8 cellular contexts compared by ENCODE assay signal in the genomic region with DNA sequence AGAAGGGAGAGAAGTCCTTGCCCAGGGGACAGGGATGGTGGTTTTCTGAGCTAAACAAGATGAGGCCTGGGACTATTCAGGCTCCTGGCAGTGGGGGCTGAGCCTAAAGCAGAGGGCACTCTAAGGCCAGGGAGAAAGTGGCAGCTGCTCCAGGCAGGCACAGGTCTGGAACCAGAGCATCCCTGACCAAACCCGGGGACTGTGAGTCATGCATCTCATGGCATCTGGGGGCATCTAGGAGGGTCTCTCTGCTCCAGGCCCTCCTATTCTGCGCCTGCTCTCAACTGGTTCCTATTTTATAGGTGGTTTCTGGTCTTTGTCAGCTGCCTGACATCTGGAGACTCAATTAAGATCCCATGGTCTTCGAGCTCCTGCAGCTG. TPM values are rescaled to one million over a fixed set of nuclear protein-coding genes. Genes with fewer than 3 reads are reported as not detected.
DNase-seq lines count a peak whose midpoint lies in the region; ATAC-seq, FAIRE-seq and TF ChIP-seq lines count a peak whose summit lies in the region.

No MANE protein-coding gene starts in this region.

- no peaks in the 10 kb centered on the region for H3K9me3 Mint-ChIP-seq in activated naive CD4-positive, alpha-beta T cell treated with anti-CD3 and anti-CD28 coated beads for 36 hours

- peak overlapping the region in 2 of 3 experiments; percentile 22 to 23 for H3K4me3 ChIP-seq in keratinocyte (ENCODE audit: control insufficient read depth in 2 of 3, extremely low read depth in 1 of 3, insufficient read depth in 2 of 3, low read depth in 1 of 3, low read length in 3 of 3)
- H3K4me3 ChIP-seq in upper lobe of left lung = no peak overlapping the region

- H3K4me1 Mint-ChIP-seq in activated naive CD4-positive, alpha-beta T cell treated with anti-CD3 and anti-CD28 coated beads for 36 hours (ENCODE audit: low read depth) = peaks cover 15% of the 10 kb centered on the region
- peaks cover 36% of the 10 kb centered on the region for H3K4me1 Mint-ChIP-seq in T-helper 17 cell

- DNase-seq in activated naive CD4-positive, alpha-beta T cell treated with anti-CD3 and anti-CD28 coated beads for 36 hours = no peak
- DNase-seq in activated naive CD4-positive, alpha-beta T cell treated with anti-CD3 and anti-CD28 coated beads, Interleukin-2, amount 50 U/mL, for 16 hours = no peak
- DNase-seq in T-helper 17 cell (no peak), keratinocyte (ENCODE audit: low read depth, low spot score) (no peak), upper lobe of left lung (no peak), NCI-H2081 (lab: John Stamatoyannopoulos, UW) (no peak), superior temporal gyrus (ENCODE audit: extremely low spot score) (no peak)

- H3K4me1 ChIP-seq in keratinocyte (ENCODE audit: control insufficient read depth, extremely low read depth, insufficient read depth, low read length) (peaks cover 27% of the 10 kb centered on the region), upper lobe of left lung (peaks cover 14 to 54% (median 24%) of the 10 kb centered on the region in 4 donors)

- peak overlapping the region; percentile 90 for H2AFZ ChIP-seq in keratinocyte (ENCODE audit: control insufficient read depth, low read length)

- peak overlapping the region; percentile 78 for H3K9ac ChIP-seq in keratinocyte (ENCODE audit: control insufficient read depth, extremely low read depth, insufficient read depth, low read length)

- peak overlapping the region; percentile 71 for H3K4me3 Mint-ChIP-seq in activated naive CD4-positive, alpha-beta T cell treated with anti-CD3 and anti-CD28 coated beads for 36 hours
- H3K4me3 Mint-ChIP-seq in T-helper 17 cell = peak overlapping the region; percentile 83

- TF ChIP-seq EP300 in upper lobe of left lung (IDR thresholded peaks at IDR 0.05) = no peak

- H3K9me3 ChIP-seq in T-helper 17 cell (ENCODE audit: control insufficient read depth, low read length, poor library complexity, severe bottlenecking) = no peaks in the 10 kb centered on the region
- H3K9me3 ChIP-seq in keratinocyte (ENCODE audit: control insufficient read depth, low read depth, low read length) = no peaks in the 10 kb centered on the region
- H3K9me3 ChIP-seq in upper lobe of left lung = no peaks in the 10 kb centered on the region

- no peaks in the 10 kb centered on the region for H3K36me3 ChIP-seq in keratinocyte (ENCODE audit: control insufficient read depth in 2 of 2, extremely low read depth in 1 of 2, insufficient read depth in 2 of 2, low read length in 2 of 2)
- peaks cover 0 to 19% (median 3%) of the 10 kb centered on the region in 4 donors for H3K36me3 ChIP-seq in upper lobe of left lung

- no peaks in the 10 kb centered on the region for H3K36me3 Mint-ChIP-seq in activated naive CD4-positive, alpha-beta T cell treated with anti-CD3 and anti-CD28 coated beads for 36 hours (ENCODE audit: low read depth)
- no peaks in the 10 kb centered on the region for H3K36me3 Mint-ChIP-seq in T-helper 17 cell (ENCODE audit: low read depth)

- no peaks in the 10 kb centered on the region for H4K20me1 ChIP-seq in keratinocyte (ENCODE audit: control insufficient read depth, extremely low read depth, insufficient read depth, low read length)

- intact Hi-C loops in activated naive CD4-positive, alpha-beta T cell treated with anti-CD3 and anti-CD28 coated beads for 36 hours (cut with micrococcal nuclease) = loop anchor here (1.0 kb wide), 2 partner anchors 22 to 273 kb away; no protein-coding TSS in a partner anchor

- H3K9me1 ChIP-seq in keratinocyte (ENCODE audit: control insufficient read depth, extremely low read depth, insufficient read depth, low read length) = no peaks in the 10 kb centered on the region

- WGBS in upper lobe of left lung, 2 donors = 44 to 80% methylated on average over 1 to 3 of the region's 3 CpGs

- H3K27me3 ChIP-seq in keratinocyte (ENCODE audit: control insufficient read depth, extremely low read depth, insufficient read depth, low read length) = no peaks in the 10 kb centered on the region
- no peaks in the 10 kb centered on the region for H3K27me3 ChIP-seq in upper lobe of left lung

- TF ChIP-seq POLR2A in upper lobe of left lung (IDR thresholded peaks at IDR 0.05) = no peak

- H3K27ac ChIP-seq in keratinocyte (ENCODE audit: control insufficient read depth, insufficient read depth, low read length) = peak overlapping the region; percentile 79
- H3K27ac ChIP-seq in upper lobe of left lung = peak overlapping the region; percentile 55 to 81 (median 68)

- H3K79me2 ChIP-seq in keratinocyte (ENCODE audit: control insufficient read depth, insufficient read depth, low read length) = no peaks in the 10 kb centered on the region

- FAIRE-seq in keratinocyte (lab: Jason Lieb, UNC) = no peak

- CTCF ChIA-PET in activated naive CD4-positive, alpha-beta T cell treated with anti-CD3 and anti-CD28 coated beads for 36 hours (lab: Charles Lee) = interaction anchor here (1.2 to 2.3 kb wide), 4 partner anchors 19 to 112 kb away, joined by 3 to 9 read pairs (median 6); no protein-coding TSS in a partner anchor

- ATAC-seq in T-helper 17 cell (no peak), upper lobe of left lung (ENCODE audit: low FRiP score in 2 of 2) (peak in 1 of 2 donors; percentile 1), GM18868 (IDR thresholded peaks at IDR 0.05; ENCODE audit: unreplicated experiment) (no peak)

- dilution Hi-C loops in keratinocyte (cut with MboI; ENCODE audit: extremely low pct_ligation_motif_present, low sequenced_read_pairs) = no loop called here

- no peak for TF ChIP-seq CTCF in keratinocyte (optimal IDR thresholded peaks at IDR 0.05 in 1 of 3, IDR thresholded peaks at IDR 0.05 in 1 of 3, conservative IDR thresholded peaks at IDR 0.05 in 1 of 3; ENCODE audit: extremely low read depth in 1 of 3, insufficient read depth in 2 of 3, low read length in 3 of 3)
- TF ChIP-seq CTCF in upper lobe of left lung (IDR thresholded peaks at IDR 0.05) = no peak

- H3K27ac Mint-ChIP-seq in activated naive CD4-positive, alpha-beta T cell treated with anti-CD3 and anti-CD28 coated beads for 36 hours = peak overlapping the region; percentile 73
- H3K27ac Mint-ChIP-seq in T-helper 17 cell = peak overlapping the region; percentile 86

- peaks cover 11% of the 10 kb centered on the region for H3K27me3 Mint-ChIP-seq in activated naive CD4-positive, alpha-beta T cell treated with anti-CD3 and anti-CD28 coated beads for 36 hours (ENCODE audit: low read depth)
- peaks cover 18% of the 10 kb centered on the region for H3K27me3 Mint-ChIP-seq in T-helper 17 cell

- H3K4me2 ChIP-seq in keratinocyte (ENCODE audit: control insufficient read depth, extremely low read depth, insufficient read depth, low read depth, low read length) = peak overlapping the region; percentile 42

RNA-seq across cellular contexts. Expression of a gene that starts 11.6 kb away (rescaled TPM):
- 1 to 10 TPM; 1.9 to 3.4 TPM for total RNA-seq in activated naive CD4-positive, alpha-beta T cell treated with anti-CD3 and anti-CD28 coated beads for 36 hours
- under 1 TPM in 1 of 2 donors, not detected in 1; 0.70 TPM for total RNA-seq in T-helper 17 cell
- polyA plus RNA-seq in keratinocyte = 112 to 224 TPM (median 117 TPM) in 3 replicates
- polyA plus RNA-seq in keratinocyte (2011; ENCODE audit: low read depth) = 24.1 TPM
- 212 and 224 TPM in 2 replicates for polyA plus RNA-seq in keratinocyte (2011; cell fraction: cytosol; rRNA removed)
- 226 and 228 TPM in 2 replicates for polyA plus RNA-seq in keratinocyte (2011; cell fraction: nucleus; rRNA removed)
- polyA plus RNA-seq in keratinocyte (2012; ENCODE audit: low replicate concordance) = 12.2 and 287 TPM in 2 replicates
- 128 to 386 TPM (median 130 TPM) in 3 replicates for polyA minus RNA-seq in keratinocyte
- 274 TPM for polyA minus RNA-seq in keratinocyte (2011; cell fraction: cytosol; rRNA and poly(A)+ RNA removed)
- 101 and 129 TPM in 2 replicates for polyA minus RNA-seq in keratinocyte (2011; cell fraction: nucleus; rRNA and poly(A)+ RNA removed)
- 1,000 to 10,000 TPM in 2 of 6 donors, 100 to 1,000 TPM in 4; 247 to 1,279 (median 821) TPM for total RNA-seq in upper lobe of left lung

RNA-seq across cellular contexts. Expression of a gene that starts 29.8 kb away (rescaled TPM):
- total RNA-seq in activated naive CD4-positive, alpha-beta T cell treated with anti-CD3 and anti-CD28 coated beads for 36 hours = under 1 TPM in 1 of 2 experiments, not detected in 1; 0.15 TPM
- total RNA-seq in T-helper 17 cell (under 1 TPM in 1 of 2 donors, not detected in 1; 0.21 TPM), upper lobe of left lung (1 to 10 TPM in 2 of 6 donors, under 1 TPM in 2, not detected in 2; 0.30 to 1.5 (median 0.93) TPM)
- 0.03 TPM in 1 of 3 replicates, not detected in the others for polyA plus RNA-seq in keratinocyte
- polyA plus RNA-seq in keratinocyte (2011; ENCODE audit: low read depth) = not detected
- not detected in 2 replicates for polyA plus RNA-seq in keratinocyte (2011; cell fraction: cytosol; rRNA removed)
- not detected in 2 replicates for polyA plus RNA-seq in keratinocyte (2011; cell fraction: nucleus; rRNA removed)
- 0.20 TPM in 1 of 2 replicates, not detected in the other for polyA plus RNA-seq in keratinocyte (2012; ENCODE audit: low replicate concordance)
- polyA minus RNA-seq in keratinocyte = not detected in 3 replicates
- polyA minus RNA-seq in keratinocyte (2011; cell fraction: cytosol; rRNA and poly(A)+ RNA removed) = not detected
- polyA minus RNA-seq in keratinocyte (2011; cell fraction: nucleus; rRNA and poly(A)+ RNA removed) = not detected in 2 replicates

RNA-seq across cellular contexts. Expression of a gene that starts 46.7 kb away (rescaled TPM):
- not detected for total RNA-seq in activated naive CD4-positive, alpha-beta T cell treated with anti-CD3 and anti-CD28 coated beads for 36 hours
- total RNA-seq in T-helper 17 cell (not detected), upper lobe of left lung (1 to 10 TPM in 1 of 6 donors, under 1 TPM in 3, not detected in 2; 0.39 to 1.4 (median 0.52) TPM)
- polyA plus RNA-seq in keratinocyte = 0.03 to 0.15 TPM in 2 of 3 replicates, not detected in the other
- 0.96 TPM for polyA plus RNA-seq in keratinocyte (2011; ENCODE audit: low read depth)
- 0.04 and 0.05 TPM in 2 replicates for polyA plus RNA-seq in keratinocyte (2011; cell fraction: cytosol; rRNA removed)
- 0.09 TPM in 1 of 2 replicates, not detected in the other for polyA plus RNA-seq in keratinocyte (2011; cell fraction: nucleus; rRNA removed)
- 0.09 and 0.95 TPM in 2 replicates for polyA plus RNA-seq in keratinocyte (2012; ENCODE audit: low replicate concordance)
- 0.20 TPM in 1 of 3 replicates, not detected in the others for polyA minus RNA-seq in keratinocyte
- not detected for polyA minus RNA-seq in keratinocyte (2011; cell fraction: cytosol; rRNA and poly(A)+ RNA removed)
- polyA minus RNA-seq in keratinocyte (2011; cell fraction: nucleus; rRNA and poly(A)+ RNA removed) = not detected in 2 replicates

RNA-seq across cellular contexts. Expression of a gene that starts 52.8 kb away (rescaled TPM):
- total RNA-seq in activated naive CD4-positive, alpha-beta T cell treated with anti-CD3 and anti-CD28 coated beads for 36 hours = not detected
- total RNA-seq in T-helper 17 cell = not detected
- 3.3 to 7.2 TPM (median 4.1 TPM) in 3 replicates for polyA plus RNA-seq in keratinocyte
- polyA plus RNA-seq in keratinocyte (2011; ENCODE audit: low read depth) = 109 TPM
- 4.2 and 7.4 TPM in 2 replicates for polyA plus RNA-seq in keratinocyte (2011; cell fraction: cytosol; rRNA removed)
- polyA plus RNA-seq in keratinocyte (2011; cell fraction: nucleus; rRNA removed) = 7.3 and 11.7 TPM in 2 replicates
- polyA plus RNA-seq in keratinocyte (2012; ENCODE audit: low replicate concordance) = 7.1 and 246 TPM in 2 replicates
- 4.3 to 10.4 TPM (median 6.0 TPM) in 3 replicates for polyA minus RNA-seq in keratinocyte
- polyA minus RNA-seq in keratinocyte (2011; cell fraction: cytosol; rRNA and poly(A)+ RNA removed) = 7.9 TPM
- polyA minus RNA-seq in keratinocyte (2011; cell fraction: nucleus; rRNA and poly(A)+ RNA removed) = 6.9 and 10.4 TPM in 2 replicates
- 10 to 100 TPM in 2 of 6 donors, 1 to 10 TPM in 4; 2.1 to 15.2 (median 6.6) TPM for total RNA-seq in upper lobe of left lung

Comparison
In these comparisons a context has a peak if more than half of its experiments do, and no peak if none do; other contexts are left out.
1. H3K4me3 ChIP-seq: peak in keratinocyte (2 of 3); none in upper lobe of left lung (0 of 4).
2. RNA of a gene that starts 11.6 kb away (total RNA-seq): 247 to 1,279 TPM in upper lobe of left lung; 1.9 to 3.4 TPM in activated naive CD4-positive, alpha-beta T cell treated with anti-CD3 and anti-CD28 coated beads for 36 hours and 0.70 TPM in T-helper 17 cell; every median in the first group is over 10 times any median in the second.